1 cellular context compared by ENCODE assay signal in the genomic region with DNA sequence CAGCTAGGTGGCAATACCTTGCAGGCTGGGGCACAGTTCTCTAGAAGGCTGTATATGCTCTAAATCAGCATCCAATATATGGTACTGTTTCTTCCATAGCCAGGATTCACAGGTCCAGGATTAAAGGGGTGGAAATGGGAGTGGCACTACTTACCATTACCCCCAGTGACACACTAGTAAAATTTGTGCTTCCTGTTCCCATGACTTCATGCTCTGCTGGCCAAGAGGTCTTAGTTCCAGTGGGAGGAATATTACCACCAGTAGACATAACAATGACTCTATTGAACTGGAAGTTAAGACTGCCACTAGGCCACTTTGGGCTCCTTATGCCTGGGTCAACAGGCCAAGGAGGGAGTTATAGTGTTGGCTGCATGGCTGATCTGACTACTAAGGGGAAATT.
TF ChIP-seq lines count a peak whose summit lies in the region.

No MANE protein-coding gene starts in this region.

TF ChIP-seq in WTC11, 78 proteins besides CTCF, POLR2A, EP300 and RAD21 (continued from another document):
- TF ChIP-seq FOXK1 (CRISPR knock-in tag; IDR thresholded peaks at IDR 0.05) = no peak
- TF ChIP-seq NFYB (CRISPR knock-in tag; conservative IDR thresholded peaks at IDR 0.05; ENCODE audit: low read depth) = no peak
- no peak for TF ChIP-seq KAT7 (CRISPR knock-in tag; IDR thresholded peaks at IDR 0.05; ENCODE audit: borderline replicate concordance)
- TF ChIP-seq, protein P1, sequence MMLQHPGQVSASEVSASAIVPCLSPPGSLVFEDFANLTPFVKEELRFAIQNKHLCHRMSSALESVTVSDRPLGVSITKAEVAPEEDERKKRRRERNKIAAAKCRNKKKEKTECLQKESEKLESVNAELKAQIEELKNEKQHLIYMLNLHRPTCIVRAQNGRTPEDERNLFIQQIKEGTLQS (CRISPR knock-in tag; conservative IDR thresholded peaks at IDR 0.05) = no peak
- TF ChIP-seq, protein P2, sequence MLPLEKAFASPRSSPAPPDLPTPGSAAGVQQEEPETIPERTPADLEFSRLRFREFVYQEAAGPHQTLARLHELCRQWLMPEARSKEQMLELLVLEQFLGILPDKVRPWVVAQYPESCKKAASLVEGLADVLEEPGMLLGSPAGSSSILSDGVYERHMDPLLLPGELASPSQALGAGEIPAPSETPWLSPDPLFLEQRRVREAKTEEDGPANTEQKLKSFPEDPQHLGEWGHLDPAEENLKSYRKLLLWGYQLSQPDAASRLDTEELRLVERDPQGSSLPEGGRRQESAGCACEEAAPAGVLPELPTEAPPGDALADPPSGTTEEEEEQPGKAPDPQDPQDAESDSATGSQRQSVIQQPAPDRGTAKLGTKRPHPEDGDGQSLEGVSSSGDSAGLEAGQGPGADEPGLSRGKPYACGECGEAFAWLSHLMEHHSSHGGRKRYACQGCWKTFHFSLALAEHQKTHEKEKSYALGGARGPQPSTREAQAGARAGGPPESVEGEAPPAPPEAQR (CRISPR knock-in tag; IDR thresholded peaks at IDR 0.05) = no peak
- no peak for TF ChIP-seq ZNF396 (CRISPR knock-in tag; IDR thresholded peaks at IDR 0.05; ENCODE audit: borderline replicate concordance)
- TF ChIP-seq ZNF263 (CRISPR knock-in tag; IDR thresholded peaks at IDR 0.05; ENCODE audit: low read depth) = no peak
- no peak for TF ChIP-seq ETV6 (CRISPR knock-in tag; IDR thresholded peaks at IDR 0.05)
- TF ChIP-seq, protein P3, sequence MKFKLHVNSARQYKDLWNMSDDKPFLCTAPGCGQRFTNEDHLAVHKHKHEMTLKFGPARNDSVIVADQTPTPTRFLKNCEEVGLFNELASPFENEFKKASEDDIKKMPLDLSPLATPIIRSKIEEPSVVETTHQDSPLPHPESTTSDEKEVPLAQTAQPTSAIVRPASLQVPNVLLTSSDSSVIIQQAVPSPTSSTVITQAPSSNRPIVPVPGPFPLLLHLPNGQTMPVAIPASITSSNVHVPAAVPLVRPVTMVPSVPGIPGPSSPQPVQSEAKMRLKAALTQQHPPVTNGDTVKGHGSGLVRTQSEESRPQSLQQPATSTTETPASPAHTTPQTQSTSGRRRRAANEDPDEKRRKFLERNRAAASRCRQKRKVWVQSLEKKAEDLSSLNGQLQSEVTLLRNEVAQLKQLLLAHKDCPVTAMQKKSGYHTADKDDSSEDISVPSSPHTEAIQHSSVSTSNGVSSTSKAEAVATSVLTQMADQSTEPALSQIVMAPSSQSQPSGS (CRISPR knock-in tag; IDR thresholded peaks at IDR 0.05; ENCODE audit: borderline replicate concordance, low read depth) = no peak
